7 cellular contexts compared by ENCODE assay signal in the genomic region with DNA sequence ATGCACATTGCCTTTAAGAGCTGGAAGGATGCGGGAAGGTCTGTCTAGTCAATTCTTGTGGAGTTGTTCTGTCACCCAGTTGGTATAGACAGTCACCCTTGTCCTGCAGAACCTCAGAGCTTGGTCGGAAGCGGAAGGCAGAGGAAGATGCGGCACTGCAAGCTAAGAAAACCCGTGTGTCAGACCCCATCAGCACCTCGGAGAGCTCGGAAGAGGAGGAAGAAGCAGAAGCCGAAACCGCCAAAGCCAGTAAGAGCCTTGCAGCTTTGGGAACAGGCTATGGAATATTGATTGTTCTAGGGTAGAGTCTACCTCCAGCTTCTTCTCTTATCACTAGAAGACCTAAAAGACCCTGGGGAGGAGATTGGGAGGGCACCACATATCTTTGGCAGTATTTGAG. TPM values are rescaled to one million over a fixed set of nuclear protein-coding genes. Genes with fewer than 3 reads are reported as not detected.
"Had no signal": no experiment of that assay in that cellular context is flagged by ENCODE, and none has a peak within 500 bp of the region (broad histone marks: within the 10 kb centered on the region; RNA-seq: fewer than 3 reads in every experiment).

No MANE protein-coding gene starts in this region.

- H3K9ac ChIP-seq: GM23248 had no signal

- H3K27ac ChIP-seq: GM23248, HL-60 had no signal

- ATAC-seq: K562 had no signal

- H3K4me3 Mint-ChIP-seq: H9, HFFc6, IgD-negative memory B cell had no signal

- H3K27me3 Mint-ChIP-seq: IgD-negative memory B cell had no signal

- H3K9me3 Mint-ChIP-seq: H9, HFFc6, IgD-negative memory B cell had no signal

- DNase-seq: GM23248, H9, HCEC 1CT, HFFc6 had no signal

- H3K27ac Mint-ChIP-seq: H9, HFFc6 had no signal

- H2AFZ ChIP-seq: GM23248 had no signal

- H3K4me3 ChIP-seq: GM23248, K562 had no signal

RNA-seq across cellular contexts. Expression of gene CD74, which starts 48.7 kb away (rescaled TPM):
- total RNA-seq: GM23248 had no signal
